ENCODE assay signal across 10 cellular contexts in the genomic region with DNA sequence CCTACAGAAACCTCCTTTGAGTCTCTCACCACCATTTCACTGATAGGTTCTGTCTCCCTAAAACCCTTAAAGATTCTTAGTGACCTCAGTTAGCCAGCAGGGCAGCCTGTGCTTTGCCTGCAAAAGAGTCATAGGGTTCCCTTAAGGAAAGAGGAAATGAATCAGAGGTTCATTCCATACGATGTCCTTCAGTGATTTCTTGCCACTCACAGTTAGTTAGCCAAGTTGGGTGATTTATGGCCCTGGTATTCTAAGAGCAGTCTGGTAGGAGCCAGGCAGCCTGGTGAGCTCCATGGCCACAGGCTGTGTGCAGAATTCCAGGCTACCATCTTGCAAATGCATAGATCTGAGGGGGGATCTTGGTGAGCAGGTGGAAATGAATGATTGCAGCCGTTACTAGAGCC. TPM values are rescaled to one million over a fixed set of nuclear protein-coding genes. Genes with fewer than 3 reads are reported as not detected.
A peak's percentile ranks its signal among the peaks of the same experiment; 100 is the strongest.
DNase-seq lines count a peak whose midpoint lies in the region; ATAC-seq and TF ChIP-seq lines count a peak whose summit lies in the region.
"Had no signal": no experiment of that assay in that cellular context is flagged by ENCODE, and none has a peak within 500 bp of the region (broad histone marks: within the 10 kb centered on the region; RNA-seq: fewer than 3 reads in every experiment).

No MANE protein-coding gene starts in this region.

- peaks cover 45% of the 10 kb centered on the region for H3K4me1 ChIP-seq in mammary epithelial cell (ENCODE audit: insufficient read depth, low read length)
- H3K4me1 ChIP-seq in CD8-positive, alpha-beta memory T cell (ENCODE audit: insufficient read depth, low read length) = no peaks in the 10 kb centered on the region
- peaks cover 13% of the 10 kb centered on the region for H3K4me1 ChIP-seq in ovary (ENCODE audit: insufficient read depth)

- H3K36me3 Mint-ChIP-seq in CD8-positive, alpha-beta memory T cell = no peaks in the 10 kb centered on the region
- H3K36me3 Mint-ChIP-seq in mesothelial cell of epicardium = no peaks in the 10 kb centered on the region

- ATAC-seq in GM19395 (IDR thresholded peaks at IDR 0.05; ENCODE audit: unreplicated experiment) = no peak

- H3K27ac Mint-ChIP-seq in CD8-positive, alpha-beta memory T cell = no peak overlapping the region
- H3K27ac Mint-ChIP-seq in mesothelial cell of epicardium = no peak overlapping the region

- no peak overlapping the region for H3K27ac ChIP-seq in mammary epithelial cell (ENCODE audit: insufficient read depth, low read depth, low read length)
- H3K27ac ChIP-seq in CD8-positive, alpha-beta memory T cell (ENCODE audit: low read depth, low read length) = no peak overlapping the region
- H3K27ac ChIP-seq in ovary = no peak overlapping the region
- H3K27ac ChIP-seq: hepatocyte had no signal

- H3K4me3 Mint-ChIP-seq in CD8-positive, alpha-beta memory T cell = no peak overlapping the region
- no peak overlapping the region for H3K4me3 Mint-ChIP-seq in mesothelial cell of epicardium

- H3K4me1 Mint-ChIP-seq in CD8-positive, alpha-beta memory T cell = no peaks in the 10 kb centered on the region
- H3K4me1 Mint-ChIP-seq in mesothelial cell of epicardium = peaks cover 8% of the 10 kb centered on the region

- WGBS in mammary epithelial cell (ENCODE audit: low coverage, missing lambda C conversion rate) = 45% methylated on average over 2 of the region's 2 CpGs
- WGBS in ovary, 3 donors = 57 to 71% (median 64%) methylated on average over 2 of the region's 2 CpGs

- H3K36me3 ChIP-seq in mammary epithelial cell (ENCODE audit: insufficient read depth, low read length) (no peaks in the 10 kb centered on the region), ovary (no peaks in the 10 kb centered on the region)
- H3K36me3 ChIP-seq in CD8-positive, alpha-beta memory T cell (ENCODE audit: insufficient read depth, low read length) = no peaks in the 10 kb centered on the region

- H2AFZ ChIP-seq in mammary epithelial cell (ENCODE audit: low read depth, low read length) = no peak overlapping the region
- H2AFZ ChIP-seq: hepatocyte had no signal

- no peak overlapping the region for H3K9ac ChIP-seq in mammary epithelial cell (ENCODE audit: insufficient read depth, low read length)

- TF ChIP-seq CTCF in AG10803 (conservative IDR thresholded peaks at IDR 0.05; ENCODE audit: low read length) = peak; percentile 41
- peak; percentile 3 to 25 for TF ChIP-seq CTCF in mammary epithelial cell (conservative IDR thresholded peaks at IDR 0.05 in 1 of 2, IDR thresholded peaks at IDR 0.05 in 1 of 2; ENCODE audit: extremely low read depth in 1 of 2, insufficient read depth in 1 of 2, low read depth in 1 of 2, low read length in 2 of 2)
- no peak for TF ChIP-seq CTCF in mesothelial cell of epicardium (IDR thresholded peaks at IDR 0.05; ENCODE audit: unreplicated experiment)
- no peak for TF ChIP-seq CTCF in ovary (IDR thresholded peaks at IDR 0.05)

- H3K27me3 ChIP-seq in mammary epithelial cell (ENCODE audit: insufficient read depth, low read length) (no peaks in the 10 kb centered on the region), ovary (no peaks in the 10 kb centered on the region)
- H3K27me3 ChIP-seq in CD8-positive, alpha-beta memory T cell (ENCODE audit: insufficient read depth, low read length, poor library complexity, severe bottlenecking) = no peaks in the 10 kb centered on the region

- no peak for TF ChIP-seq POLR2A in ovary (IDR thresholded peaks at IDR 0.05)

- no peak overlapping the region for H3K4me2 ChIP-seq in mammary epithelial cell (ENCODE audit: insufficient read depth, low read depth, low read length)
- H3K4me2 ChIP-seq: hepatocyte had no signal

- H3K9me3 ChIP-seq in mammary epithelial cell (replicated peaks; ENCODE audit: insufficient read depth, low read length) (no peaks in the 10 kb centered on the region), ovary (no peaks in the 10 kb centered on the region)
- H3K9me3 ChIP-seq in CD8-positive, alpha-beta memory T cell (ENCODE audit: low read length) = no peaks in the 10 kb centered on the region

- intact Hi-C loops in mammary epithelial cell (cut with micrococcal nuclease) = loop anchor here (1.0 to 5.0 kb wide), 4 partner anchors 19 to 106 kb away; a partner anchor contains a TSS
- intact Hi-C loops in ovary (cut with DNase I) = no loop called here

- no peaks in the 10 kb centered on the region for H4K20me1 ChIP-seq in mammary epithelial cell (ENCODE audit: insufficient read depth, low read length)

- dilution Hi-C loops in mammary epithelial cell (cut with HindIII; ENCODE audit: low sequenced_read_pairs) = no loop called here

- H3K4me3 ChIP-seq in AG10803 (ENCODE audit: low read length) (no peak overlapping the region), mammary epithelial cell (replicated peaks in 1 of 3; ENCODE audit: insufficient read depth in 1 of 3, low read depth in 2 of 3, low read length in 3 of 3) (no peak overlapping the region), ovary (no peak overlapping the region)
- no peak overlapping the region for H3K4me3 ChIP-seq in CD8-positive, alpha-beta memory T cell (ENCODE audit: low read length)
- H3K4me3 ChIP-seq: hepatocyte had no signal

- H3K9me3 Mint-ChIP-seq in CD8-positive, alpha-beta memory T cell = peaks cover 0 to 7% (median 6%) of the 10 kb centered on the region in 5 donors
- no peaks in the 10 kb centered on the region for H3K9me3 Mint-ChIP-seq in mesothelial cell of epicardium

- BruUV-seq in mammary epithelial cell (replicated peaks; lab: Mats Ljungman, UMichigan) = no TSS peak

- no peaks in the 10 kb centered on the region for H3K79me2 ChIP-seq in mammary epithelial cell (ENCODE audit: insufficient read depth, low read length)
- H3K79me2 ChIP-seq: hepatocyte had no signal

- in situ Hi-C loops in mammary epithelial cell (cut with MboI; ENCODE audit: low sequenced_read_pairs in 2 of 2) = no loop called here

- POLR2A ChIA-PET in CD8-positive, alpha-beta memory T cell (lab: Charles Lee) = no interaction called here

- H3K27me3 Mint-ChIP-seq in CD8-positive, alpha-beta memory T cell = peaks cover 2 to 3% of the 10 kb centered on the region in 2 donors
- H3K27me3 Mint-ChIP-seq in mesothelial cell of epicardium (ENCODE audit: low read depth) = peaks cover 24% of the 10 kb centered on the region

- TF ChIP-seq EP300 in ovary (IDR thresholded peaks at IDR 0.05) = no peak

- DNase-seq in AG10803 (ENCODE audit: low read depth) (peak; percentile 91), LoVo (ENCODE audit: low spot score) (peak; percentile 14), mammary epithelial cell (peak; percentile 91), left kidney (ENCODE audit: low read depth, low spot score) (peak; percentile 60), mesothelial cell of epicardium (ENCODE audit: low spot score in 2 of 2, unreplicated experiment in 2 of 2) (no peak), ovary (no peak)
- DNase-seq in CD8-positive, alpha-beta memory T cell = no peak
- DNase-seq: NCI-H187 had no signal

- CTCF ChIA-PET in mammary epithelial cell (lab: Charles Lee; ENCODE audit: low non-redundant PET) = no interaction called here
- CTCF ChIA-PET in CD8-positive, alpha-beta memory T cell (lab: Charles Lee) = no interaction called here

RNA-seq across cellular contexts. Expression of a gene that starts 18.7 kb away (rescaled TPM):
- total RNA-seq in mammary epithelial cell (10 to 100 TPM in 1 of 2 donors, under 1 TPM in 1; 0.50 to 18.4 TPM), mesothelial cell of epicardium (68.0 to 80.6 TPM (median 71.1 TPM) in 3 replicates), ovary (100 to 1,000 TPM in 1 of 7 donors, 10 to 100 TPM in 6; 15.9 to 109 (median 43.9) TPM)
- polyA plus RNA-seq in mammary epithelial cell (14.9 TPM), ovary (10 to 100 TPM; 24.7 to 44.9 TPM)
- 4.8 TPM for polyA minus RNA-seq in mammary epithelial cell
- total RNA-seq in CD8-positive, alpha-beta memory T cell = not detected
- polyA plus RNA-seq in CD8-positive, alpha-beta memory T cell = not detected

Comparison
In these comparisons a context has a peak if more than half of its experiments do, and no peak if none do; other contexts are left out.
1. DNase-seq: peak in AG10803 (single experiment), LoVo (single experiment), mammary epithelial cell (single experiment) and left kidney (single experiment); none in CD8-positive, alpha-beta memory T cell (0 of 5), mesothelial cell of epicardium (0 of 2) and ovary (0 of 5).
2. CTCF ChIP-seq: peak in AG10803 (single experiment) and mammary epithelial cell (2 of 2); none in mesothelial cell of epicardium (single experiment) and ovary (0 of 3).